Comparison of ENCODE assay signal across 9 cellular contexts in the genomic region with DNA sequence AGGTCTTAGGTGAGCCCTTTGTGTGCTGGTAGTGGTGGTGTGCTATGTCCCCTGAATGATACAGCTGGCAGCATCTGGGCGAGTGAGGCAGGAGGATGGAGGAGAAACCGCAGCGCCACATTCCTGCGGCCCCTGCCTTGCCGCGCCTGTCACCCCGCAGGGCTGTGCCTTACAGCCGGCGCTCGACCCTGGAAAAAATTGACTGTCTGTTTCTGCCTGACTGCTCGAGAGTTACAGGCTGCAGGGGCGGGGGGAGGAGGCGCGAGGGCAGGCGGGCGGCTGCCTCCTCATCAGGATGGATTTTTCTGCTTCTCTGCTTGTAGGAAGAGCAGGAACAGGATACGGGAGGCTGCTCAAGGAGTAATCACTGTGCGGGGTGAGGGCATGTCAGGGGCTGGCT.
DNase-seq lines count a peak whose midpoint lies in the region; TF ChIP-seq lines count a peak whose summit lies in the region.
"Had no signal": no experiment of that assay in that cellular context is flagged by ENCODE, and none has a peak within 500 bp of the region (broad histone marks: within the 10 kb centered on the region; RNA-seq: fewer than 3 reads in every experiment).

No MANE protein-coding gene starts in this region.

- no peaks in the 10 kb centered on the region for H3K36me3 ChIP-seq in colonic mucosa

- no peak overlapping the region for H3K4me3 ChIP-seq in fibroblast of villous mesenchyme (ENCODE audit: low read depth, low read length)
- no peak overlapping the region for H3K4me3 ChIP-seq in colonic mucosa

- POLR2A ChIA-PET in activated CD4-positive, alpha-beta T cell treated with anti-CD3 and anti-CD28 coated beads, Interleukin-2, amount 10 ng/mL, durations not matched to agents 7 days and 5 days (lab: Charles Lee): no interaction called here

- H3K9ac ChIP-seq in colonic mucosa (ENCODE audit: low read depth in 2 of 2, low read length in 2 of 2): no peak overlapping the region

- intact Hi-C loops in colonic mucosa (cut with DNase I): no loop called here

- no peaks in the 10 kb centered on the region for H3K4me1 ChIP-seq in colonic mucosa

- no peaks in the 10 kb centered on the region for H3K9me3 Mint-ChIP-seq in activated CD4-positive, alpha-beta T cell treated with anti-CD3 and anti-CD28 coated beads, Interleukin-2, amount 10 ng/mL, durations not matched to agents 7 days and 5 days

- H3K27me3 Mint-ChIP-seq in activated CD4-positive, alpha-beta T cell treated with anti-CD3 and anti-CD28 coated beads, Interleukin-2, amount 10 ng/mL, durations not matched to agents 7 days and 5 days: peaks cover 22% of the 10 kb centered on the region

- TF ChIP-seq CTCF in fibroblast of villous mesenchyme (IDR thresholded peaks at IDR 0.05; ENCODE audit: insufficient read depth, low read depth, low read length) (no peak), colonic mucosa (IDR thresholded peaks at IDR 0.05) (no peak)

- H3K9me3 ChIP-seq in colonic mucosa: no peaks in the 10 kb centered on the region

- H3K4me3 Mint-ChIP-seq in activated CD4-positive, alpha-beta T cell treated with anti-CD3 and anti-CD28 coated beads, Interleukin-2, amount 10 ng/mL, durations not matched to agents 7 days and 5 days: no peak overlapping the region

- H3K36me3 Mint-ChIP-seq in activated CD4-positive, alpha-beta T cell treated with anti-CD3 and anti-CD28 coated beads, Interleukin-2, amount 10 ng/mL, durations not matched to agents 7 days and 5 days (ENCODE audit: low read depth): no peaks in the 10 kb centered on the region

- peak; percentile 31 for DNase-seq in ELR (ENCODE audit: low read depth)
- DNase-seq in NCI-H526 treated with DMSO at 0.1 percent for 48 hours (lab: John Stamatoyannopoulos, UW): peak; percentile 55
- DNase-seq in fibroblast of villous mesenchyme (ENCODE audit: low read depth): peak; percentile 64
- DNase-seq in renal cortical epithelial cell (ENCODE audit: low read depth): peak; percentile 68
- no peak for DNase-seq in HPDE6-E6E7 (ENCODE audit: extremely low spot score)
- DNase-seq in colonic mucosa: no peak
- no peak for DNase-seq in activated CD4-positive, alpha-beta T cell treated with anti-CD3 and anti-CD28 coated beads, Interleukin-2, amount 10 ng/mL, durations not matched to agents 7 days and 5 days
- DNase-seq in NCI-H774 (lab: John Stamatoyannopoulos, UW): no peak
- DNase-seq: MM.1S had no signal

- CTCF ChIA-PET in activated CD4-positive, alpha-beta T cell treated with anti-CD3 and anti-CD28 coated beads, Interleukin-2, amount 10 ng/mL, durations not matched to agents 7 days and 5 days (lab: Charles Lee): no interaction called here

- no peaks in the 10 kb centered on the region for H3K27me3 ChIP-seq in colonic mucosa

- no peak overlapping the region for H3K27ac ChIP-seq in colonic mucosa

- no peak overlapping the region for H3K27ac Mint-ChIP-seq in activated CD4-positive, alpha-beta T cell treated with anti-CD3 and anti-CD28 coated beads, Interleukin-2, amount 10 ng/mL, durations not matched to agents 7 days and 5 days

- no peaks in the 10 kb centered on the region for H3K4me1 Mint-ChIP-seq in activated CD4-positive, alpha-beta T cell treated with anti-CD3 and anti-CD28 coated beads, Interleukin-2, amount 10 ng/mL, durations not matched to agents 7 days and 5 days

Comparison
In these comparisons a context has a peak if more than half of its experiments do, and no peak if none do; other contexts are left out.
1. DNase-seq: peak in ELR (single experiment), NCI-H526 treated with DMSO at 0.1 percent for 48 hours (single experiment), fibroblast of villous mesenchyme (single experiment) and renal cortical epithelial cell (single experiment); none in HPDE6-E6E7 (single experiment), colonic mucosa (single experiment), activated CD4-positive, alpha-beta T cell treated with anti-CD3 and anti-CD28 coated beads, Interleukin-2, amount 10 ng/mL, durations not matched to agents 7 days and 5 days (single experiment) and NCI-H774 (single experiment).